ENCODE assay signal across 17 cellular contexts in genomic region chr13:110258876-110259631, GRCh38. TPM values are rescaled to one million over a fixed set of nuclear protein-coding genes. Genes with fewer than 3 reads are reported as not detected.
DNase-seq lines count a peak whose midpoint lies in the region; ATAC-seq, FAIRE-seq and TF ChIP-seq lines count a peak whose summit lies in the region.
"Had no signal": no experiment of that assay in that cellular context is flagged by ENCODE, and none has a peak within 500 bp of the region (broad histone marks: within the 10 kb centered on the region; RNA-seq: fewer than 3 reads in every experiment).

No MANE protein-coding gene starts in this region.

- H3K79me1 ChIP-seq in neuronal stem cell (ENCODE audit: low read depth, low read length) = peaks cover 3% of the 10 kb centered on the region

- DNase-seq in right atrium auricular region (ENCODE audit: low spot score) = no peak
- no peak for DNase-seq in left cardiac atrium
- DNase-seq in omental fat pad (ENCODE audit: low spot score) = no peak
- no peak for DNase-seq in neuronal stem cell (ENCODE audit: low spot score)
- DNase-seq in NCI-H345 treated with DMSO at 0.1 percent for 48 hours (lab: John Stamatoyannopoulos, UW; ENCODE audit: unreplicated experiment) = no peak
- DNase-seq in NCI-H82 treated with DMSO at 0.1 percent for 48 hours (lab: John Stamatoyannopoulos, UW; ENCODE audit: unreplicated experiment) = no peak
- DNase-seq: activated T-cell treated with anti-CD3 and anti-CD28 coated beads, Interleukin-2, amount 50 U/mL, for 72 hours; DMS 273 treated with DMSO at 0.1 percent for 48 hours; natural killer cell; NCI-H1048; NCI-H2171 treated with DMSO at 0.1 percent for 48 hours; SW 1271 had no signal

- no peak overlapping the region for H2BK12ac ChIP-seq in neuronal stem cell (ENCODE audit: low read length)

- H3K18ac ChIP-seq in neuronal stem cell (ENCODE audit: low read length) = no peak overlapping the region

- no peak overlapping the region for H2BK5ac ChIP-seq in neuronal stem cell (ENCODE audit: low read length)

- no peak overlapping the region for H4K8ac ChIP-seq in neuronal stem cell (ENCODE audit: low read depth, low read length)

- H2BK120ac ChIP-seq in neuronal stem cell (ENCODE audit: low read depth, low read length) = no peak overlapping the region

- H3K9me3 ChIP-seq in right atrium auricular region = no peaks in the 10 kb centered on the region
- H3K9me3 ChIP-seq in neuronal stem cell (replicated peaks in 1 of 2; ENCODE audit: control insufficient read depth in 2 of 2, insufficient read depth in 1 of 2, low read depth in 1 of 2, low read length in 2 of 2) = peaks cover 0 to 2% of the 10 kb centered on the region in 2 donors
- H3K9me3 ChIP-seq: suprapubic skin had no signal

- no peak overlapping the region for H3K4ac ChIP-seq in neuronal stem cell (ENCODE audit: low read length)

- no peak overlapping the region for H2AK5ac ChIP-seq in neuronal stem cell (ENCODE audit: low read depth, low read length)

- H3K4me3 ChIP-seq in right atrium auricular region (no peak overlapping the region), neuronal stem cell (ENCODE audit: low read length in 2 of 2) (no peak overlapping the region)
- H3K4me3 ChIP-seq: skin epidermis, suprapubic skin had no signal

- no CpG with 5 or more reads among the region's 12 CpGs for WGBS in neuronal stem cell (ENCODE audit: extremely low coverage in 2 of 2, insufficient read length in 2 of 2, insufficient replicate concordance in 1 of 2), 2 donors

- H3K4me1 ChIP-seq in right atrium auricular region = peaks cover 0 to 63% of the 10 kb centered on the region in 2 donors
- peaks cover 10 to 17% of the 10 kb centered on the region in 2 donors for H3K4me1 ChIP-seq in neuronal stem cell (ENCODE audit: control insufficient read depth in 2 of 2, insufficient read depth in 1 of 2, low read depth in 1 of 2, low read length in 2 of 2)

- H3K27ac ChIP-seq in right atrium auricular region = peak overlapping the region; percentile 6 to 40
- no peak overlapping the region for H3K27ac ChIP-seq in neuronal stem cell (replicated peaks; ENCODE audit: low read length)
- H3K27ac ChIP-seq: suprapubic skin had no signal

- no peak for ATAC-seq in left cardiac atrium
- peak; percentile 45 for ATAC-seq in omental fat pad (ENCODE audit: low FRiP score)
- ATAC-seq in HG03196 (IDR thresholded peaks at IDR 0.05; ENCODE audit: unreplicated experiment) = no peak
- ATAC-seq: activated CD4-positive, CD25-positive, alpha-beta regulatory T cell treated with anti-CD3 and anti-CD28 coated beads, Interleukin-2, amount 50 U/mL, for 24 hours; activated T-cell treated with anti-CD3 and anti-CD28 coated beads, Interleukin-2, amount 50 U/mL, for 72 hours; natural killer cell had no signal

- TF ChIP-seq CTCF in right atrium auricular region (IDR thresholded peaks at IDR 0.05) = no peak
- no peak for TF ChIP-seq CTCF in omental fat pad (IDR thresholded peaks at IDR 0.05)

- H2BK15ac ChIP-seq in neuronal stem cell (ENCODE audit: low read length) = no peak overlapping the region

- H4K91ac ChIP-seq in neuronal stem cell (ENCODE audit: low read depth, low read length, poor library complexity) = no peak overlapping the region

- H3K4me2 ChIP-seq in neuronal stem cell (ENCODE audit: insufficient read depth, low read length, poor library complexity, severe bottlenecking) = no peak overlapping the region

- intact Hi-C loops in left cardiac atrium (cut with DNase I) = no loop called here

- H2AFZ ChIP-seq in neuronal stem cell (ENCODE audit: low read length) = no peak overlapping the region

- H3K14ac ChIP-seq in neuronal stem cell (ENCODE audit: low read length) = no peak overlapping the region

- no peaks in the 10 kb centered on the region for H3K36me3 ChIP-seq in right atrium auricular region
- H3K36me3 ChIP-seq in neuronal stem cell (replicated peaks in 1 of 2; ENCODE audit: control insufficient read depth in 2 of 2, insufficient read depth in 2 of 2, low read length in 2 of 2) = peaks cover 0 to 1% of the 10 kb centered on the region in 2 donors
- H3K36me3 ChIP-seq: suprapubic skin had no signal

- FAIRE-seq in endometrium (lab: Jason Lieb, UNC) = peak; percentile 74

- H3K27me3 ChIP-seq in right atrium auricular region (no peaks in the 10 kb centered on the region), neuronal stem cell (ENCODE audit: control insufficient read depth in 3 of 3, insufficient read depth in 3 of 3, low read depth in 1 of 3, low read length in 3 of 3) (no peaks in the 10 kb centered on the region)
- H3K27me3 ChIP-seq: suprapubic skin had no signal

- H3K9ac ChIP-seq in neuronal stem cell (ENCODE audit: low read depth, low read length, poor library complexity) = no peak overlapping the region

- H3K23ac ChIP-seq in neuronal stem cell (ENCODE audit: low read depth, low read length, poor library complexity) = no peak overlapping the region

RNA-seq across cellular contexts. Expression of gene COL4A1, which starts 47.9 kb away (rescaled TPM):
- total RNA-seq in right atrium auricular region (100 to 1,000 TPM; 140 to 201 TPM), left cardiac atrium (100 to 1,000 TPM; 210 to 456 TPM), omental fat pad (1,000 to 10,000 TPM in 2 of 4 donors, 100 to 1,000 TPM in 2; 611 to 1,113 (median 995) TPM)
- polyA plus RNA-seq in neuronal stem cell (2013, experiment 1 of 2) = 42.8 TPM
- 45.1 TPM for polyA plus RNA-seq in neuronal stem cell (2013, experiment 2 of 2)
- total RNA-seq: natural killer cell had no signal

RNA-seq across cellular contexts. Expression of gene COL4A2, which starts 48.0 kb away (rescaled TPM):
- total RNA-seq in right atrium auricular region (100 to 1,000 TPM; 141 to 153 TPM), left cardiac atrium (100 to 1,000 TPM; 176 to 384 TPM), omental fat pad (100 to 1,000 TPM; 380 to 788 (median 684) TPM)
- 117 TPM for polyA plus RNA-seq in neuronal stem cell (2013, experiment 1 of 2)
- polyA plus RNA-seq in neuronal stem cell (2013, experiment 2 of 2) = 118 TPM
- total RNA-seq: activated T-cell treated with anti-CD3 and anti-CD28 coated beads, Interleukin-2, amount 50 U/mL, for 72 hours; natural killer cell had no signal
